15 cellular contexts compared by ENCODE assay signal in the genomic region with DNA sequence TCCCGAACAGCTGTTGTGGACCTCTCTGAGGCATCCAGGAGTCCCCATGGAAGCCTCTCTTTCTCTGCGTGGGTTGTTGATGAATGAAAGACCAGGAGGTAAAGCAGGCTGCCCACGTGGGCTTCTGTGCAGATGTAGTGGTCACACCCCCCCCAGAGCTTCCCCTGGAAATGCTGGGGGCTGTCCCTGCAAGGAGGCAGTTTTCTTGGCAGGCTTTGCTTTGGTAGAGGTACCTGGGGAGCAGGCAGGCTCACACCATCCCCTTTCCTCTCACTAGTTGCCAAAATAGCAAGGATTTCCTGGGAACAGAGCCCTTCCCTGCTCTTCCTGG.
DNase-seq lines count a peak whose midpoint lies in the region; ATAC-seq and TF ChIP-seq lines count a peak whose summit lies in the region.
"Had no signal": no experiment of that assay in that cellular context is flagged by ENCODE, and none has a peak within 500 bp of the region (broad histone marks: within the 10 kb centered on the region; RNA-seq: fewer than 3 reads in every experiment).

No MANE protein-coding gene starts in this region.

- H2BK120ac ChIP-seq in neuronal stem cell (ENCODE audit: low read depth, low read length): no peak overlapping the region

- no peak for TF ChIP-seq CTCF in Panc1 (IDR thresholded peaks at IDR 0.05)

- ATAC-seq in Panc1 (peak; percentile 46), HG03025 (IDR thresholded peaks at IDR 0.05; ENCODE audit: low FRiP score, unreplicated experiment) (no peak)

- H3K4me1 ChIP-seq in Panc1 (ENCODE audit: control insufficient read depth, insufficient read depth, low read length): peaks cover 13% of the 10 kb centered on the region
- H3K4me1 ChIP-seq in neuronal stem cell (ENCODE audit: control insufficient read depth in 2 of 2, insufficient read depth in 1 of 2, low read depth in 1 of 2, low read length in 2 of 2): peaks cover 0 to 10% of the 10 kb centered on the region in 2 donors
- peaks cover 21% of the 10 kb centered on the region for H3K4me1 ChIP-seq in thymus (ENCODE audit: control insufficient read depth, insufficient read depth, low read length)
- H3K4me1 ChIP-seq: SJCRH30 had no signal

- WGBS in neuronal stem cell (ENCODE audit: extremely low coverage in 2 of 2, insufficient read length in 2 of 2, insufficient replicate concordance in 1 of 2), 2 donors: no CpG with 5 or more reads among the region's 3 CpGs
- 31% methylated on average over 3 of the region's 3 CpGs for WGBS in thymus

- H4K8ac ChIP-seq in neuronal stem cell (ENCODE audit: low read depth, low read length): no peak overlapping the region

- in situ Hi-C loops in Panc1 (cut with HindIII; ENCODE audit: low pct_unique_long_range_greater_than_20kb, low sequenced_read_pairs): no loop called here

- H3K4me3 Mint-ChIP-seq in activated T-cell treated with anti-CD3 and anti-CD28 coated beads, Interleukin-2, amount 50 U/mL, for 24 hours: no peak overlapping the region
- H3K4me3 Mint-ChIP-seq: CD8-positive, alpha-beta T cell had no signal

- H3K27me3 ChIP-seq in Panc1 (ENCODE audit: control insufficient read depth, insufficient read depth, low read length) (no peaks in the 10 kb centered on the region), neuronal stem cell (ENCODE audit: control insufficient read depth in 3 of 3, insufficient read depth in 3 of 3, low read depth in 1 of 3, low read length in 3 of 3) (peaks cover 0 to 3% (median 0%) of the 10 kb centered on the region in 3 experiments), thymus (ENCODE audit: control insufficient read depth, insufficient read depth) (no peaks in the 10 kb centered on the region)
- H3K27me3 ChIP-seq: BLaER1 treated with 17β-estradiol and CSF1 and Interleukin-3, amounts not matched to agents 10 nM and 100 nM; SJCRH30 had no signal

- no peak overlapping the region for H3K14ac ChIP-seq in neuronal stem cell (ENCODE audit: low read length)

- H3K36me3 ChIP-seq in Panc1 (ENCODE audit: control insufficient read depth, insufficient read depth, low read length): no peaks in the 10 kb centered on the region
- no peaks in the 10 kb centered on the region for H3K36me3 ChIP-seq in neuronal stem cell (replicated peaks in 1 of 2; ENCODE audit: control insufficient read depth in 2 of 2, insufficient read depth in 2 of 2, low read length in 2 of 2)
- H3K36me3 ChIP-seq in thymus (ENCODE audit: control insufficient read depth, insufficient read depth): no peaks in the 10 kb centered on the region
- H3K36me3 ChIP-seq: BLaER1 treated with 17β-estradiol and CSF1 and Interleukin-3, amounts not matched to agents 10 nM and 100 nM; SJCRH30 had no signal

- no peak overlapping the region for H2AK5ac ChIP-seq in neuronal stem cell (ENCODE audit: low read depth, low read length)

- H4K91ac ChIP-seq in neuronal stem cell (ENCODE audit: low read depth, low read length, poor library complexity): no peak overlapping the region

- no peak for DNase-seq in activated T-cell treated with anti-CD3 and anti-CD28 coated beads, Interleukin-2, amount 50 U/mL, for 24 hours
- DNase-seq in activated T-cell treated with anti-CD3 and anti-CD28 coated beads for 4 hours (no peak), Panc1 (ENCODE audit: low read depth, low spot score) (no peak), neuronal stem cell (ENCODE audit: low spot score) (no peak)
- DNase-seq in effector CD8-positive, alpha-beta T cell (lab: John Stamatoyannopoulos, UW): no peak
- no peak for DNase-seq in activated naive CD4-positive, alpha-beta T cell treated with Interleukin-2 at 50 U/mL for 16 hours
- DNase-seq: KG1, NCI-H187, NCI-H226, NCI-H524, SJCRH30 had no signal

- CTCF ChIA-PET in Panc1 (lab: Charles Lee): no interaction called here

- H3K4me3 ChIP-seq in Panc1 (ENCODE audit: low read depth in 2 of 2, low read length in 2 of 2) (no peak overlapping the region), neuronal stem cell (ENCODE audit: low read length in 2 of 2) (no peak overlapping the region), thymus (ENCODE audit: low read length) (no peak overlapping the region)
- H3K4me3 ChIP-seq: BLaER1 treated with 17β-estradiol and CSF1 and Interleukin-3, amounts not matched to agents 10 nM and 100 nM; SJCRH30 had no signal

- H2BK5ac ChIP-seq in neuronal stem cell (ENCODE audit: low read length): no peak overlapping the region

- no peak overlapping the region for H3K23ac ChIP-seq in neuronal stem cell (ENCODE audit: low read depth, low read length, poor library complexity)

- H3K27ac ChIP-seq in Panc1 (ENCODE audit: low read length) (peak overlapping the region; percentile 87), neuronal stem cell (replicated peaks; ENCODE audit: low read length) (no peak overlapping the region), thymus (ENCODE audit: low read depth) (peak overlapping the region; percentile 37)
- H3K27ac ChIP-seq: SJCRH30 had no signal

- no peak overlapping the region for H3K4ac ChIP-seq in neuronal stem cell (ENCODE audit: low read length)

- POLR2A ChIA-PET in Panc1 (lab: Charles Lee): no interaction called here

- no peaks in the 10 kb centered on the region for H3K36me3 Mint-ChIP-seq in activated T-cell treated with anti-CD3 and anti-CD28 coated beads, Interleukin-2, amount 50 U/mL, for 24 hours (ENCODE audit: low read depth)
- H3K36me3 Mint-ChIP-seq: CD8-positive, alpha-beta T cell had no signal

- H3K4me1 Mint-ChIP-seq in activated T-cell treated with anti-CD3 and anti-CD28 coated beads, Interleukin-2, amount 50 U/mL, for 24 hours (ENCODE audit: low read depth): peaks cover 17% of the 10 kb centered on the region

- H3K79me1 ChIP-seq in neuronal stem cell (ENCODE audit: low read depth, low read length): no peaks in the 10 kb centered on the region

- H3K9me3 ChIP-seq in Panc1 (ENCODE audit: control insufficient read depth, insufficient read depth, low read depth, low read length) (no peaks in the 10 kb centered on the region), neuronal stem cell (replicated peaks in 1 of 2; ENCODE audit: control insufficient read depth in 2 of 2, insufficient read depth in 1 of 2, low read depth in 1 of 2, low read length in 2 of 2) (no peaks in the 10 kb centered on the region), thymus (ENCODE audit: control insufficient read depth) (no peaks in the 10 kb centered on the region)
- H3K9me3 ChIP-seq: BLaER1 treated with 17β-estradiol and CSF1 and Interleukin-3, amounts not matched to agents 10 nM and 100 nM; SJCRH30 had no signal

- H2BK12ac ChIP-seq in neuronal stem cell (ENCODE audit: low read length): no peak overlapping the region

- peak overlapping the region; percentile 57 for H3K27ac Mint-ChIP-seq in activated T-cell treated with anti-CD3 and anti-CD28 coated beads, Interleukin-2, amount 50 U/mL, for 24 hours
- H3K27ac Mint-ChIP-seq: CD8-positive, alpha-beta T cell had no signal

- no peak overlapping the region for H3K4me2 ChIP-seq in neuronal stem cell (ENCODE audit: insufficient read depth, low read length, poor library complexity, severe bottlenecking)

- no peak overlapping the region for H3K9ac ChIP-seq in neuronal stem cell (ENCODE audit: low read depth, low read length, poor library complexity)

- intact Hi-C loops in Panc1 (cut with micrococcal nuclease; ENCODE audit: unreplicated experiment): loop anchor here (5.0 kb wide), 1 partner anchor 234 kb away; no protein-coding TSS in a partner anchor

- H2BK15ac ChIP-seq in neuronal stem cell (ENCODE audit: low read length): no peak overlapping the region

- no peaks in the 10 kb centered on the region for H3K9me3 Mint-ChIP-seq in activated T-cell treated with anti-CD3 and anti-CD28 coated beads, Interleukin-2, amount 50 U/mL, for 24 hours
- H3K9me3 Mint-ChIP-seq: CD8-positive, alpha-beta T cell had no signal

- peak overlapping the region; percentile 67 for H3K18ac ChIP-seq in neuronal stem cell (ENCODE audit: low read length)

- peaks cover 44% of the 10 kb centered on the region for H3K27me3 Mint-ChIP-seq in activated T-cell treated with anti-CD3 and anti-CD28 coated beads, Interleukin-2, amount 50 U/mL, for 24 hours

- BruUV-seq in Panc1 (replicated peaks; lab: Mats Ljungman, UMichigan): no TSS peak

- no peak overlapping the region for H2AFZ ChIP-seq in neuronal stem cell (ENCODE audit: low read length)
